In genomic region chrX:56795309-56795868, GRCh38 we compare ENCODE assay signal across 20 cellular contexts.
"Had no signal": no experiment of that assay in that cellular context is flagged by ENCODE, and none has a peak within 500 bp of the region (broad histone marks: within the 10 kb centered on the region; RNA-seq: fewer than 3 reads in every experiment).

No MANE protein-coding gene starts in this region.

- ATAC-seq: activated CD8-positive, alpha-beta T cell treated with anti-CD3 and anti-CD28 coated beads, Interleukin-2, amount 10 ng/mL, durations not matched to agents 7 days and 5 days; activated T-cell treated with anti-CD3 and anti-CD28 coated beads, Interleukin-2, amount 50 U/mL, for 72 hours; body of pancreas; left lung; right cardiac atrium; stimulated activated naive CD8-positive, alpha-beta T cell treated with anti-CD3 and anti-CD28 coated beads, Interleukin-15, amount 100 ng/mL, for 72 hours had no signal

- H3K9me3 Mint-ChIP-seq: activated CD4-positive, alpha-beta T cell treated with anti-CD3 and anti-CD28 coated beads, Interleukin-2, amount 10 ng/mL, durations not matched to agents 7 days and 5 days; activated naive CD8-positive, alpha-beta T cell treated with anti-CD3 and anti-CD28 coated beads for 36 hours; activated T-cell treated with anti-CD3 and anti-CD28 coated beads, Interleukin-2, amount 50 U/mL, for 72 hours; stimulated activated naive CD8-positive, alpha-beta T cell treated with anti-CD3 and anti-CD28 coated beads, Interleukin-15, amount 100 ng/mL, for 72 hours had no signal

- DNase-seq: activated CD4-positive, alpha-beta T cell treated with anti-CD3 and anti-CD28 coated beads, Interleukin-2, amount 10 ng/mL, durations not matched to agents 7 days and 5 days; activated CD4-positive, CD25-positive, alpha-beta regulatory T cell; activated CD8-positive, alpha-beta T cell treated with anti-CD3 and anti-CD28 coated beads, Interleukin-2, amount 10 ng/mL, durations not matched to agents 7 days and 5 days; activated effector memory CD4-positive, alpha-beta T cell treated with anti-CD3 and anti-CD28 coated beads, Interleukin-2, amount 50 U/mL, for 16 hours; activated naive CD8-positive, alpha-beta T cell treated with anti-CD3 and anti-CD28 coated beads for 36 hours; activated T-cell treated with anti-CD3 and anti-CD28 coated beads, Interleukin-2, amount 50 U/mL, for 72 hours; amygdala; body of pancreas; foreskin melanocyte; glutamatergic neuron; kidney; midbrain; right cardiac atrium; small intestine; stimulated activated CD4-positive, alpha-beta T cell treated with anti-CD3 and anti-CD28 coated beads, Interleukin-4, amount 100 ng/mL, for 1 hour; stimulated activated naive CD8-positive, alpha-beta T cell treated with anti-CD3 and anti-CD28 coated beads, Interleukin-15, amount 100 ng/mL, for 72 hours; T-helper 9 cell had no signal

- H3K27ac Mint-ChIP-seq: activated CD8-positive, alpha-beta T cell treated with anti-CD3 and anti-CD28 coated beads, Interleukin-2, amount 10 ng/mL, durations not matched to agents 7 days and 5 days; activated naive CD8-positive, alpha-beta T cell treated with anti-CD3 and anti-CD28 coated beads for 36 hours; activated T-cell treated with anti-CD3 and anti-CD28 coated beads, Interleukin-2, amount 50 U/mL, for 72 hours; neural progenitor cell; stimulated activated naive CD8-positive, alpha-beta T cell treated with anti-CD3 and anti-CD28 coated beads, Interleukin-15, amount 100 ng/mL, for 72 hours had no signal

- H3K4me3 Mint-ChIP-seq: activated CD4-positive, alpha-beta T cell treated with anti-CD3 and anti-CD28 coated beads, Interleukin-2, amount 10 ng/mL, durations not matched to agents 7 days and 5 days; activated CD8-positive, alpha-beta T cell treated with anti-CD3 and anti-CD28 coated beads, Interleukin-2, amount 10 ng/mL, durations not matched to agents 7 days and 5 days; activated naive CD8-positive, alpha-beta T cell treated with anti-CD3 and anti-CD28 coated beads for 36 hours; activated T-cell treated with anti-CD3 and anti-CD28 coated beads, Interleukin-2, amount 50 U/mL, for 72 hours; neural progenitor cell; stimulated activated naive CD8-positive, alpha-beta T cell treated with anti-CD3 and anti-CD28 coated beads, Interleukin-15, amount 100 ng/mL, for 72 hours had no signal

- H3K27me3 Mint-ChIP-seq: activated CD4-positive, alpha-beta T cell treated with anti-CD3 and anti-CD28 coated beads, Interleukin-2, amount 10 ng/mL, durations not matched to agents 7 days and 5 days; activated naive CD8-positive, alpha-beta T cell treated with anti-CD3 and anti-CD28 coated beads for 36 hours; stimulated activated naive CD8-positive, alpha-beta T cell treated with anti-CD3 and anti-CD28 coated beads, Interleukin-15, amount 100 ng/mL, for 72 hours had no signal

- H3K4me3 ChIP-seq: body of pancreas, left lung, neural progenitor cell, prostate gland had no signal

- H3K27ac ChIP-seq: body of pancreas, left lung, neural progenitor cell, prostate gland had no signal
